In the genomic region with DNA sequence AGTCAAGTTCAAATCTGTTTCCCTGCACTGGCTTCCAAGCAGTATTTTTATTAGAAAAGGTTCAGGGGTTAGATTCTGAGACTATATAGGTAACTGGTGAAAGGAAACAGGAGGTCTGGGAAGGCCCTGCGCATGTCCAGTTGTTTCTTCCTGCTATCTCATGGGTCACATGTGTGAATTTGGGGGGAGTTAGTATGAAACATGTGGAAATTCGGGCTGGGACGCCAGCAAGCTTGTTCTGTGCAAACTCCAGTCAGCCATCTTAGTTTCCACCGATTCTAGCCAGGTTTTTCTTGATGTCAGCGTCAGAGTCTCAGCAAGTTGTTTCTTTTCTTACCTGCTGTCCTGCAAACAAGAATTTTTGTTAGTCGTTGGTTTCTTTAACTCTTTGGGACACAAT, we compare ENCODE assay signal across 35 cellular contexts. TPM values are rescaled to one million over a fixed set of nuclear protein-coding genes. Genes with fewer than 3 reads are reported as not detected.
"Had no signal": no experiment of that assay in that cellular context is flagged by ENCODE, and none has a peak within 500 bp of the region (broad histone marks: within the 10 kb centered on the region; RNA-seq: fewer than 3 reads in every experiment).

No MANE protein-coding gene starts in this region.

- H3K36me3 ChIP-seq: adrenal gland, esophagus squamous epithelium, gastroesophageal sphincter, heart right ventricle, WERI-Rb-1 had no signal

- H3K4me3 ChIP-seq: adrenal gland, body of pancreas, esophagus squamous epithelium, gastroesophageal sphincter, heart right ventricle had no signal

- H3K27ac ChIP-seq: adrenal gland, body of pancreas, esophagus squamous epithelium, gastroesophageal sphincter, heart right ventricle, WERI-Rb-1 had no signal

- ATAC-seq: activated CD4-positive, alpha-beta T cell treated with anti-CD3 and anti-CD28 coated beads for 36 hours; activated CD8-positive, alpha-beta memory T cell treated with anti-CD3 and anti-CD28 coated beads, Interleukin-2, amount 10 ng/mL, durations not matched to agents 7 days and 5 days; activated CD8-positive, alpha-beta T cell treated with anti-CD3 and anti-CD28 coated beads, Interleukin-2, amount 10 ng/mL, durations not matched to agents 7 days and 5 days; activated naive CD8-positive, alpha-beta T cell treated with anti-CD3 and anti-CD28 coated beads, Interleukin-2, amount 50 U/mL, for 24 hours; body of pancreas; effector memory CD8-positive, alpha-beta T cell; gastroesophageal sphincter; heart right ventricle; T-helper 17 cell had no signal

- H3K27me3 ChIP-seq: adrenal gland, body of pancreas, esophagus squamous epithelium, gastroesophageal sphincter, heart right ventricle had no signal

- H3K9me3 ChIP-seq: adrenal gland, body of pancreas, esophagus squamous epithelium, gastroesophageal sphincter had no signal

- DNase-seq: activated B cell treated with CpG ODN at 0.5 μM for 24 hours; activated CD4-positive, alpha-beta memory T cell treated with anti-CD3 and anti-CD28 coated beads for 36 hours; activated CD4-positive, alpha-beta T cell treated with anti-CD3 and anti-CD28 coated beads for 36 hours; activated CD4-positive, alpha-beta T cell treated with anti-CD3 and anti-CD28 coated beads, Interleukin-2, amount 10 ng/mL, durations not matched to agents 24 days and 14 days; activated CD4-positive, CD25-positive, alpha-beta regulatory T cell treated with anti-CD3 and anti-CD28 coated beads, Interleukin-2, amount 50 U/mL, for 72 hours; activated CD8-positive, alpha-beta memory T cell treated with anti-CD3 and anti-CD28 coated beads, Interleukin-2, amount 10 ng/mL, durations not matched to agents 7 days and 5 days; activated CD8-positive, alpha-beta memory T cell treated with anti-CD3 and anti-CD28 coated beads, Interleukin-2, amount 50 U/mL, for 4 hours; activated CD8-positive, alpha-beta T cell treated with anti-CD3 and anti-CD28 coated beads, Interleukin-2, amount 10 ng/mL, durations not matched to agents 7 days and 5 days; activated effector memory CD4-positive, alpha-beta T cell treated with anti-CD3 and anti-CD28 coated beads, Interleukin-2, amount 50 U/mL, for 16 hours; activated naive CD4-positive, alpha-beta T cell treated with anti-CD3 and anti-CD28 coated beads for 36 hours; activated naive CD8-positive, alpha-beta T cell treated with anti-CD3 and anti-CD28 coated beads for 36 hours; activated naive CD8-positive, alpha-beta T cell treated with anti-CD3 and anti-CD28 coated beads, Interleukin-2, amount 50 U/mL, for 24 hours; activated T-cell treated with anti-CD3 and anti-CD28 coated beads, Interleukin-2, amount 50 U/mL, for 1 hour; activated T-cell treated with anti-CD3 and anti-CD28 coated beads, Interleukin-2, amount 50 U/mL, for 48 hours; adrenal gland; amygdala; aorta; body of pancreas; caudate nucleus; cortex of kidney; dermis blood vessel endothelial cell; effector CD4-positive, alpha-beta T cell; effector memory CD8-positive, alpha-beta T cell; erythroblast; esophagus squamous epithelium; foreskin melanocyte; heart right ventricle; T-helper 17 cell; T1000; WERI-Rb-1 had no signal

- FAIRE-seq: colon had no signal

RNA-seq across cellular contexts. Expression of a gene that starts 46.8 kb away (rescaled TPM):
- total RNA-seq: activated B cell treated with CpG ODN at 0.5 μM for 24 hours; activated CD4-positive, alpha-beta memory T cell treated with anti-CD3 and anti-CD28 coated beads for 36 hours; activated CD4-positive, alpha-beta T cell treated with anti-CD3 and anti-CD28 coated beads for 36 hours; activated CD4-positive, alpha-beta T cell treated with anti-CD3 and anti-CD28 coated beads, Interleukin-2, amount 10 ng/mL, durations not matched to agents 24 days and 14 days; activated CD8-positive, alpha-beta memory T cell treated with anti-CD3 and anti-CD28 coated beads for 36 hours; activated CD8-positive, alpha-beta memory T cell treated with anti-CD3 and anti-CD28 coated beads, Interleukin-2, amount 10 ng/mL, durations not matched to agents 7 days and 5 days; activated CD8-positive, alpha-beta T cell treated with anti-CD3 and anti-CD28 coated beads, Interleukin-2, amount 10 ng/mL, durations not matched to agents 7 days and 5 days; activated naive CD4-positive, alpha-beta T cell treated with anti-CD3 and anti-CD28 coated beads for 36 hours; activated naive CD8-positive, alpha-beta T cell treated with anti-CD3 and anti-CD28 coated beads for 36 hours; activated T-helper 1 cell treated with anti-CD3 and anti-CD28 coated beads, Interleukin-12 subunit alpha, Interleukin-12 subunit beta, Interleukin-2, Interleukin-4 antibody, amounts not matched to agents 30 ng/mL and 10 ng/mL and 1 ng/mL, durations not matched to agents 14 hours and 24 hours and 36 hours; activated T-helper 2 cell treated with anti-CD3 and anti-CD28 coated beads, Interferon-gamma antibody, Interleukin-2, Interleukin-4, amounts not matched to agents 10 μg/mL and 5 μg/mL and 100 μg/mL, durations not matched to agents 14 hours and 24 hours and 36 hours; T-helper 17 cell had no signal
